ENCODE assay signal across 11 cellular contexts in the genomic region with DNA sequence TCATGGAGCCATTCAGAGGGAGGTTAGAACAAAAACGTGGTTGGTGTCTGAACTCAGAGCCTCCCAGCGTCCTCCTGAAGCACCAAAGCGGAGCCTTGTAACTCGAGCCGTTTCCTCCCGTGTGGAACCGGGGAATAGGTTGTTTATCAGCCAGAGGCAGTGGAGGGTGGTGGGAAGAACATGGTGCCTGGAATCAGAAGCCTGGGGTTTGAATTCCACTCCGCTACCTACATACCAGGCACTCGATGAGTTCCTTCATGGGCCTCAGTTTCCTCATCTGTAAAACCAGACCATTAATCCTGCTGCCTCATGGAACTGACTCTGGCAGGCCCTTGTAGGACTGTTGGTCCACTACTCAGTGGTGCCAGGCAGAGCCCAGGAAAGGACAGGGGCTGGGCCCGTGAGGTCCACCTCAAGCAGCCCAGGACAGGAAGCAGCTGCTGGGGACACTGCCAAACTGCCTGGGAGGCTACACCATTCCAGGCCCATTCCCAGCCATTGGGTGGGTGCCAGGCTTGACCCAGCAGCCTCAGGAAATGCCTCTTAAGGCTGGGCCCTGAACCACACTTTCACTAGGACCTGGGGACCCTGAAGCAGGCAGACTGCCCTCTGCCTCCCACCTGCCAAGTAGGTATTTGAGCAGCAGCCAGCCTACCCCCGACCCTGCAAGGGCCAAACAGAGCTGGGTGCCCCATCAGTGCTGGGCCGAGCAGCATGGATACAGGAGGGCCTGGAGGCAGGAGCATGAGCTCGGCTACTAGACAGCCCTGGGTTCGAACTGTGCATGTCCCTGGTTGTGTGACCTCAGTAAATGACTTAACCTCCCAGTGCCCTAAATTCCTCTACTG. TPM values are rescaled to one million over a fixed set of nuclear protein-coding genes. Genes with fewer than 3 reads are reported as not detected.
DNase-seq lines count a peak whose midpoint lies in the region; ATAC-seq, FAIRE-seq and TF ChIP-seq lines count a peak whose summit lies in the region.
"Had no signal": no experiment of that assay in that cellular context is flagged by ENCODE, and none has a peak within 500 bp of the region (broad histone marks: within the 10 kb centered on the region; RNA-seq: fewer than 3 reads in every experiment).

No MANE protein-coding gene starts in this region.

- no peak overlapping the region for H3K4me2 ChIP-seq in GM12878 (ENCODE audit: control insufficient read depth, insufficient read depth)

- BruUV-seq in GM12878 (replicated peaks; lab: Mats Ljungman, UMichigan): no TSS peak

- H2AFZ ChIP-seq in GM12878 (ENCODE audit: control insufficient read depth, low read depth, low read length): no peak overlapping the region

- SMC1A ChIA-PET in GM12878 (lab: Charles Lee; ENCODE audit: uncharacterized antibody, unreplicated experiment): interaction anchor here (0.9 to 8.2 kb wide), 9 partner anchors 15 to 83 kb away, joined by 3 to 227 read pairs (median 13); a partner anchor contains a TSS

- TF ChIP-seq RAD21 in GM12878 (IDR thresholded peaks at IDR 0.05; ENCODE audit: insufficient read depth, low read depth, low read length): no peak

- DNase-seq in activated effector memory CD4-positive, alpha-beta T cell treated with anti-CD3 and anti-CD28 coated beads, Interleukin-2, amount 50 U/mL, for 16 hours: peak; percentile 60
- no peak for DNase-seq in activated effector memory CD4-positive, alpha-beta T cell treated with Interleukin-2 at 50 U/mL for 16 hours
- DNase-seq in GM12878 (ENCODE audit: low read depth, low spot score) (no peak), kidney epithelial cell (ENCODE audit: low read depth) (peak; percentile 32), aorta (peak; percentile 88 to 93), WERI-Rb-1 (no peak), urothelium cell line (ENCODE audit: low spot score) (no peak)
- DNase-seq in stimulated activated effector memory CD8-positive, alpha-beta T cell treated with anti-CD3 and anti-CD28 coated beads, Interleukin-12 subunit alpha, Interleukin-12 subunit beta, amount 100 ng/mL, for 72 hours (ENCODE audit: low spot score in 2 of 2): no peak

- no peaks in the 10 kb centered on the region for H4K20me1 ChIP-seq in GM12878 (ENCODE audit: control insufficient read depth, insufficient read depth)

- H3K27me3 ChIP-seq in GM12878 (replicated peaks in 1 of 2; ENCODE audit: control insufficient read depth in 2 of 2, insufficient read depth in 2 of 2, low read length in 1 of 2) (no peaks in the 10 kb centered on the region), kidney epithelial cell (ENCODE audit: control insufficient read depth, insufficient read depth, low read length) (peaks cover 5% of the 10 kb centered on the region), aorta (ENCODE audit: control insufficient read depth in 1 of 2, insufficient read depth in 2 of 2, low read length in 1 of 2) (no peaks in the 10 kb centered on the region), WERI-Rb-1 (ENCODE audit: insufficient read depth, low read depth, severe bottlenecking) (no peaks in the 10 kb centered on the region)
- H3K27me3 ChIP-seq: BLaER1 treated with 17β-estradiol and CSF1 and Interleukin-3, amounts not matched to agents 10 nM and 100 nM had no signal

- TF ChIP-seq CTCF in GM12878 (IDR thresholded peaks at IDR 0.05 in 2 of 3, conservative IDR thresholded peaks at IDR 0.05 in 1 of 3; ENCODE audit: control insufficient read depth in 2 of 3, extremely low read depth in 1 of 3, insufficient read depth in 1 of 3, low read depth in 3 of 3, low read length in 3 of 3) (no peak), kidney epithelial cell (IDR thresholded peaks at IDR 0.05; ENCODE audit: insufficient read depth, low read length, poor library complexity, severe bottlenecking) (no peak), WERI-Rb-1 (IDR thresholded peaks at IDR 0.05; ENCODE audit: low read depth, low read length) (no peak)

- H3K36me3 Mint-ChIP-seq in stimulated activated effector memory CD8-positive, alpha-beta T cell treated with anti-CD3 and anti-CD28 coated beads, Interleukin-12 subunit alpha, Interleukin-12 subunit beta, amount 100 ng/mL, for 72 hours: peaks cover 20% of the 10 kb centered on the region

- H3K4me1 ChIP-seq in GM12878 (ENCODE audit: control insufficient read depth, insufficient read depth, low read length): peaks cover 57% of the 10 kb centered on the region
- H3K4me1 ChIP-seq in aorta (ENCODE audit: control insufficient read depth in 1 of 2, insufficient read depth in 2 of 2, low read length in 2 of 2): no peaks in the 10 kb centered on the region

- RAD21 ChIA-PET in GM12878 (lab: Charles Lee; ENCODE audit: unreplicated experiment): interaction anchor here (1.0 to 5.2 kb wide), 10 partner anchors 11 to 84 kb away, joined by 3 to 151 read pairs (median 12); no protein-coding TSS in a partner anchor

- H3K9me3 ChIP-seq in GM12878 (replicated peaks; ENCODE audit: control insufficient read depth, insufficient read depth, low read length) (no peaks in the 10 kb centered on the region), aorta (ENCODE audit: control insufficient read depth, low read length) (no peaks in the 10 kb centered on the region), WERI-Rb-1 (ENCODE audit: severe bottlenecking) (no peaks in the 10 kb centered on the region)
- H3K9me3 ChIP-seq: BLaER1 treated with 17β-estradiol and CSF1 and Interleukin-3, amounts not matched to agents 10 nM and 100 nM had no signal

- H3K4me3 ChIP-seq in GM12878 (no peak overlapping the region), kidney epithelial cell (ENCODE audit: low read depth, low read length) (no peak overlapping the region), aorta (ENCODE audit: low read length in 2 of 2) (no peak overlapping the region), WERI-Rb-1 (ENCODE audit: low read depth, low read length) (no peak overlapping the region)
- H3K4me3 ChIP-seq: BLaER1 treated with 17β-estradiol and CSF1 and Interleukin-3, amounts not matched to agents 10 nM and 100 nM had no signal

- H3K27ac ChIP-seq in GM12878 (ENCODE audit: control insufficient read depth, insufficient read depth) (no peak overlapping the region), aorta (ENCODE audit: low read depth in 1 of 2, low read length in 2 of 2) (peak overlapping the region; percentile 17 to 78), WERI-Rb-1 (no peak overlapping the region)

- no peaks in the 10 kb centered on the region for H3K9me3 Mint-ChIP-seq in stimulated activated effector memory CD8-positive, alpha-beta T cell treated with anti-CD3 and anti-CD28 coated beads, Interleukin-12 subunit alpha, Interleukin-12 subunit beta, amount 100 ng/mL, for 72 hours
- H3K9me3 Mint-ChIP-seq: memory B cell had no signal

- no peak for FAIRE-seq in GM12878 (lab: Jason Lieb, UNC)
- FAIRE-seq in urothelium cell line (lab: Jason Lieb, UNC): no peak

- no peak overlapping the region for H3K4me3 Mint-ChIP-seq in stimulated activated effector memory CD8-positive, alpha-beta T cell treated with anti-CD3 and anti-CD28 coated beads, Interleukin-12 subunit alpha, Interleukin-12 subunit beta, amount 100 ng/mL, for 72 hours
- H3K4me3 Mint-ChIP-seq: activated naive CD8-positive, alpha-beta T cell had no signal

- H3K9ac ChIP-seq in GM12878 (ENCODE audit: control insufficient read depth, insufficient read depth, low read length): no peak overlapping the region

- H3K36me3 ChIP-seq in GM12878 (ENCODE audit: control insufficient read depth in 2 of 2, insufficient read depth in 2 of 2, low read length in 1 of 2) (peaks cover 15 to 20% of the 10 kb centered on the region in 2 experiments), kidney epithelial cell (ENCODE audit: control insufficient read depth, insufficient read depth, low read length) (peaks cover 1% of the 10 kb centered on the region), aorta (ENCODE audit: control insufficient read depth in 1 of 2, insufficient read depth in 2 of 2, low read length in 1 of 2) (peaks cover 0 to 3% of the 10 kb centered on the region in 2 donors), WERI-Rb-1 (peaks cover 8% of the 10 kb centered on the region)

- no peak overlapping the region for H3K27ac Mint-ChIP-seq in stimulated activated effector memory CD8-positive, alpha-beta T cell treated with anti-CD3 and anti-CD28 coated beads, Interleukin-12 subunit alpha, Interleukin-12 subunit beta, amount 100 ng/mL, for 72 hours
- H3K27ac Mint-ChIP-seq: activated naive CD8-positive, alpha-beta T cell had no signal

- intact Hi-C loops in GM12878 (cut with micrococcal nuclease; ENCODE audit: unreplicated experiment): no loop called here
- intact Hi-C loops in aorta (cut with DNase I): loop anchor here (2.0 to 5.0 kb wide), 2 partner anchors 34 to 62 kb away; a partner anchor contains a TSS

- H3K79me2 ChIP-seq in GM12878 (ENCODE audit: control insufficient read depth, insufficient read depth, low read length): peaks cover 8% of the 10 kb centered on the region

- 77% methylated on average over 14 of the region's 14 CpGs for WGBS in GM12878 (ENCODE audit: insufficient coverage, insufficient replicate concordance, low lambda C conversion rate, missing lambda C conversion rate)
- WGBS in aorta, 2 donors: 20 to 23% methylated on average over 14 of the region's 14 CpGs

- peak; percentile 8; the same call in 1 of the 2 replicates for TF ChIP-seq POLR2A in GM12878 (IDR thresholded peaks at IDR 0.05; ENCODE audit: low read depth, low read length)

- CTCF ChIA-PET in GM12878 (lab: Yijun Ruan, JAX): interaction anchor here (0.8 to 11.3 kb wide), 12 partner anchors 13 to 151 kb away, joined by 3 to 476 read pairs (median 19); a partner anchor contains a TSS

- peaks cover 15% of the 10 kb centered on the region for H3K4me1 Mint-ChIP-seq in stimulated activated effector memory CD8-positive, alpha-beta T cell treated with anti-CD3 and anti-CD28 coated beads, Interleukin-12 subunit alpha, Interleukin-12 subunit beta, amount 100 ng/mL, for 72 hours

- POLR2A ChIA-PET in GM12878 (lab: Charles Lee): interaction anchor here (0.7 to 2.6 kb wide), 8 partner anchors 20 to 63 kb away, joined by 3 to 21 read pairs (median 4); a partner anchor contains a TSS

- ATAC-seq in GM12878: no peak
- ATAC-seq in aorta (ENCODE audit: low FRiP score): peak; percentile 64
- ATAC-seq in stimulated activated effector memory CD8-positive, alpha-beta T cell treated with anti-CD3 and anti-CD28 coated beads, Interleukin-12 subunit alpha, Interleukin-12 subunit beta, amount 100 ng/mL, for 72 hours: no peak

- TF ChIP-seq EP300 in GM12878 (IDR thresholded peaks at IDR 0.05; ENCODE audit: borderline replicate concordance in 1 of 2, control insufficient read depth in 1 of 2, low read depth in 2 of 2, low read length in 2 of 2): no peak

- in situ Hi-C loops in GM12878 (cut with MboI): loop anchor here (5.0 kb wide), 1 partner anchor 62 kb away; a partner anchor contains a TSS

RNA-seq across cellular contexts. Expression of a gene that starts 33.4 kb away (rescaled TPM):
- total RNA-seq in GM12878 (2013; cell fraction: nucleolus; rRNA removed): 13.2 and 14.9 TPM in 2 replicates
- 12.5 and 17.3 TPM in 2 replicates for total RNA-seq in GM12878 (2014; rRNA removed)
- 28.0 TPM in 2 replicates for total RNA-seq in GM12878 (2014; rRNA removed; fragmentation: Illumina TruSeq; extraction: Trizol)
- 78.3 and 81.7 TPM in 2 replicates for total RNA-seq in GM12878 (2021)
- 27.9 TPM for polyA plus RNA-seq in GM12878 (2011; ENCODE audit: low read depth)
- 69.0 and 114 TPM in 2 replicates for polyA plus RNA-seq in GM12878 (2011; rRNA removed)
- polyA plus RNA-seq in GM12878 (2011; cell fraction: cytosol; rRNA removed): 110 and 139 TPM in 2 replicates
- polyA plus RNA-seq in GM12878 (2011; cell fraction: nucleus; rRNA removed): 155 and 176 TPM in 2 replicates
- 57.8 and 64.6 TPM in 2 replicates for polyA plus RNA-seq in GM12878 (2012)
- 79.1 and 90.0 TPM in 2 replicates for polyA plus RNA-seq in GM12878 (2014; fragmentation: Illumina TruSeq; extraction: Trizol)
- 10 to 100 TPM; 13.2 to 22.1 TPM for polyA plus RNA-seq in GM12878 (2014; fragmentation: Nextera tagmentation; extraction: Ambion mirVana)
- polyA plus RNA-seq in GM12878 (2014; rRNA removed): 85.7 and 90.7 TPM in 2 replicates
- 10 to 100 TPM; 10.0 to 56.8 TPM for polyA plus RNA-seq in GM12878 (2016; fragmentation: Nextera tagmentation; extraction: Ambion mirVana)
- polyA minus RNA-seq in GM12878 (2011; rRNA and poly(A)+ RNA removed): 123 and 129 TPM in 2 replicates
- 34.2 and 36.8 TPM in 2 replicates for polyA minus RNA-seq in GM12878 (2011; cell fraction: cytosol; rRNA and poly(A)+ RNA removed)
- polyA minus RNA-seq in GM12878 (2011; cell fraction: nucleus; rRNA and poly(A)+ RNA removed): 40.1 and 59.2 TPM in 2 replicates
- total RNA-seq in kidney epithelial cell: 6.9 and 10.1 TPM in 2 replicates
- 10 to 100 TPM; 23.6 to 33.4 TPM for total RNA-seq in aorta
- polyA plus RNA-seq in aorta: 10 to 100 TPM; 16.1 to 30.8 TPM

Comparison
In these comparisons a context has a peak if more than half of its experiments do, and no peak if none do; other contexts are left out.
1. DNase-seq: peak in activated effector memory CD4-positive, alpha-beta T cell treated with anti-CD3 and anti-CD28 coated beads, Interleukin-2, amount 50 U/mL, for 16 hours (single experiment), kidney epithelial cell (single experiment) and aorta (2 of 2); none in activated effector memory CD4-positive, alpha-beta T cell treated with Interleukin-2 at 50 U/mL for 16 hours (single experiment), GM12878 (single experiment), stimulated activated effector memory CD8-positive, alpha-beta T cell treated with anti-CD3 and anti-CD28 coated beads, Interleukin-12 subunit alpha, Interleukin-12 subunit beta, amount 100 ng/mL, for 72 hours (0 of 2), WERI-Rb-1 (single experiment) and urothelium cell line (single experiment).
2. H3K27ac ChIP-seq: peak in aorta (2 of 2); none in GM12878 (single experiment) and WERI-Rb-1 (single experiment).